In the genomic region with DNA sequence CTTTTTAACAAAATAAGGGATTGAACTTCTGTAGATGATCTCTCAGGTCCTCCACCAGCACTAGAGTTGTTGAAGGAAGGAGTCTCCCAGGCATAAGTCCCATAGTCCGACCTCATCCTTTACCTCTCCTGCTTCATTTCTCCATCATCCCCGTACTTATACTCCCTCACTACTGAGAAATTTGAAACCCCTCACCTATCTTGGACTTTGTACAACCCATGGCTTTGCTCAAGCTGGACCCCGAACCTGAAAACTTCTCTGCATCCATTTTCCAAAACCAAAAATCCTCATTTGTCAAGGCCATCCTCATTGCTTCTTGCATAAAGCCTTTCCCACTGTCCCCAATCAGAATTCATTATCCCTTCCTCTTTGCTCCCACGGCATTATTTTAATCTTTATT, we compare ENCODE assay signal across 8 cellular contexts. TPM values are rescaled to one million over a fixed set of nuclear protein-coding genes. Genes with fewer than 3 reads are reported as not detected.
DNase-seq lines count a peak whose midpoint lies in the region; ATAC-seq, FAIRE-seq and TF ChIP-seq lines count a peak whose summit lies in the region.

No MANE protein-coding gene starts in this region.

- no peaks in the 10 kb centered on the region for H3K9me3 Mint-ChIP-seq in natural killer cell treated with Interleukin-12 subunit alpha and Interleukin-12 subunit beta and Interleukin-15 and Interleukin-18, amount 100 ng/mL, for 72 hours

- peak overlapping the region; percentile 73 to 77 for H3K27ac Mint-ChIP-seq in natural killer cell treated with Interleukin-12 subunit alpha and Interleukin-12 subunit beta and Interleukin-15 and Interleukin-18, amount 100 ng/mL, for 72 hours

- H3K9me2 ChIP-seq in Karpas-422 (replicated peaks; ENCODE audit: insufficient read depth, low read length): no peaks in the 10 kb centered on the region

- no peaks in the 10 kb centered on the region; the same call in 1 of the 2 replicates for H3K79me2 ChIP-seq in Karpas-422 (ENCODE audit: low read length)

- no peaks in the 10 kb centered on the region for H3K9me3 ChIP-seq in Karpas-422 (ENCODE audit: low read length)
- H3K9me3 ChIP-seq in colonic mucosa: no peaks in the 10 kb centered on the region

- H3K4me1 ChIP-seq in Karpas-422 (ENCODE audit: low read length) (peaks cover 20% of the 10 kb centered on the region), colonic mucosa (no peaks in the 10 kb centered on the region)

- peak overlapping the region; percentile 82 for H3K9ac ChIP-seq in Karpas-422 (ENCODE audit: low read length)
- H3K9ac ChIP-seq in colonic mucosa (ENCODE audit: low read depth in 2 of 2, low read length in 2 of 2): peak overlapping the region in 1 of 2 donors; percentile 49

- H3K36me3 ChIP-seq in Karpas-422 (ENCODE audit: insufficient read depth, low read length) (no peaks in the 10 kb centered on the region), colonic mucosa (no peaks in the 10 kb centered on the region)

- H2AFZ ChIP-seq in Karpas-422 (ENCODE audit: low read length): 0 out of 2 replicates have a peak overlapping the region, but pooled peaks have one; percentile 83

- DNase-seq in AG10803 (ENCODE audit: low read depth): no peak
- DNase-seq in Karpas-422: no peak
- DNase-seq in colonic mucosa: no peak
- no peak for DNase-seq in natural killer cell treated with Interleukin-12 subunit alpha and Interleukin-12 subunit beta and Interleukin-15 and Interleukin-18, amount 100 ng/mL, for 72 hours (ENCODE audit: low spot score)
- DNase-seq in frontal cortex (ENCODE audit: low spot score in 2 of 2): no peak
- DNase-seq in amygdala (lab: John Stamatoyannopoulos, UW): no peak
- DNase-seq in 8988T: no peak

- no peak overlapping the region for H3K27ac ChIP-seq in Karpas-422 (ENCODE audit: low read length)
- peak overlapping the region; percentile 94 for H3K27ac ChIP-seq in colonic mucosa

- no peak for FAIRE-seq in frontal cortex (lab: Jason Lieb, UNC)

- H4K20me1 ChIP-seq in Karpas-422 (ENCODE audit: insufficient read depth, low read depth, low read length): no peaks in the 10 kb centered on the region

- intact Hi-C loops in colonic mucosa (cut with DNase I): loop anchor here (2.0 kb wide), 1 partner anchor 136 kb away; no protein-coding TSS in a partner anchor

- H3K4me2 ChIP-seq in Karpas-422 (ENCODE audit: low read depth, low read length, poor library complexity, severe bottlenecking): peak overlapping the region; percentile 99

- ATAC-seq in natural killer cell treated with Interleukin-12 subunit alpha and Interleukin-12 subunit beta and Interleukin-15 and Interleukin-18, amount 100 ng/mL, for 72 hours: no peak
- ATAC-seq in HG03025 (IDR thresholded peaks at IDR 0.05; ENCODE audit: low FRiP score, unreplicated experiment): no peak

- no peaks in the 10 kb centered on the region for H3K27me3 Mint-ChIP-seq in natural killer cell treated with Interleukin-12 subunit alpha and Interleukin-12 subunit beta and Interleukin-15 and Interleukin-18, amount 100 ng/mL, for 72 hours

- H3K4me3 ChIP-seq in AG10803 (ENCODE audit: low read length): peak overlapping the region; percentile 85
- peak overlapping the region; percentile 84 for H3K4me3 ChIP-seq in Karpas-422 (ENCODE audit: low read length)
- H3K4me3 ChIP-seq in colonic mucosa: peak overlapping the region; percentile 60

- no peaks in the 10 kb centered on the region for H3K27me3 ChIP-seq in Karpas-422 (ENCODE audit: low read length)
- no peaks in the 10 kb centered on the region for H3K27me3 ChIP-seq in colonic mucosa

- TF ChIP-seq CTCF in AG10803 (conservative IDR thresholded peaks at IDR 0.05; ENCODE audit: low read length) (no peak), colonic mucosa (IDR thresholded peaks at IDR 0.05) (no peak)

- peaks cover 15 to 17% of the 10 kb centered on the region in 2 donors for H3K4me1 Mint-ChIP-seq in natural killer cell treated with Interleukin-12 subunit alpha and Interleukin-12 subunit beta and Interleukin-15 and Interleukin-18, amount 100 ng/mL, for 72 hours (ENCODE audit: low read depth in 2 of 2)

- H3K36me3 Mint-ChIP-seq in natural killer cell treated with Interleukin-12 subunit alpha and Interleukin-12 subunit beta and Interleukin-15 and Interleukin-18, amount 100 ng/mL, for 72 hours: peaks cover 11% of the 10 kb centered on the region

- H3K4me3 Mint-ChIP-seq in natural killer cell treated with Interleukin-12 subunit alpha and Interleukin-12 subunit beta and Interleukin-15 and Interleukin-18, amount 100 ng/mL, for 72 hours: peak overlapping the region; percentile 82

RNA-seq across cellular contexts. Expression of gene NHEJ1, which starts 0.5 kb away (rescaled TPM):
- 10.4 and 21.5 TPM in 2 replicates for total RNA-seq in Karpas-422 (2014; rRNA removed; shearing (Covaris generic); ENCODE audit: low replicate concordance)
- total RNA-seq in colonic mucosa: 10 to 100 TPM; 30.7 to 51.1 TPM
- 10 to 100 TPM; 17.9 to 18.8 TPM for total RNA-seq in natural killer cell treated with Interleukin-12 subunit alpha and Interleukin-12 subunit beta and Interleukin-15 and Interleukin-18, amount 100 ng/mL, for 72 hours
- total RNA-seq in frontal cortex: 8.6 TPM

RNA-seq across cellular contexts. Expression of gene SLC23A3, which starts 8.7 kb away (rescaled TPM):
- total RNA-seq in Karpas-422 (2014; rRNA removed; shearing (Covaris generic); ENCODE audit: low replicate concordance): 2.7 and 3.5 TPM in 2 replicates
- 10 to 100 TPM in 1 of 2 donors, 1 to 10 TPM in 1; 4.7 to 13.8 TPM for total RNA-seq in colonic mucosa
- total RNA-seq in natural killer cell treated with Interleukin-12 subunit alpha and Interleukin-12 subunit beta and Interleukin-15 and Interleukin-18, amount 100 ng/mL, for 72 hours: 1 to 10 TPM; 2.4 to 3.3 TPM
- under 0.01 TPM for total RNA-seq in frontal cortex

RNA-seq across cellular contexts. Expression of gene CNPPD1, which starts 15.6 kb away (rescaled TPM):
- 38.7 and 64.8 TPM in 2 replicates for total RNA-seq in Karpas-422 (2014; rRNA removed; shearing (Covaris generic); ENCODE audit: low replicate concordance)
- total RNA-seq in colonic mucosa (10 to 100 TPM; 80.7 to 98.2 TPM), frontal cortex (32.2 TPM)
- 10 to 100 TPM; 60.8 to 68.5 TPM for total RNA-seq in natural killer cell treated with Interleukin-12 subunit alpha and Interleukin-12 subunit beta and Interleukin-15 and Interleukin-18, amount 100 ng/mL, for 72 hours

RNA-seq across cellular contexts. Expression of gene RETREG2, which starts 17.0 kb away (rescaled TPM):
- total RNA-seq in Karpas-422 (2014; rRNA removed; shearing (Covaris generic); ENCODE audit: low replicate concordance): 61.1 and 93.8 TPM in 2 replicates
- total RNA-seq in colonic mucosa (100 to 1,000 TPM in 1 of 2 donors, 10 to 100 TPM in 1; 94.4 to 116 TPM), frontal cortex (73.4 TPM)
- 10 to 100 TPM; 69.3 to 79.8 TPM for total RNA-seq in natural killer cell treated with Interleukin-12 subunit alpha and Interleukin-12 subunit beta and Interleukin-15 and Interleukin-18, amount 100 ng/mL, for 72 hours

RNA-seq across cellular contexts. Expression of gene ZFAND2B, which starts 45.5 kb away (rescaled TPM):
- 28.0 and 37.6 TPM in 2 replicates for total RNA-seq in Karpas-422 (2014; rRNA removed; shearing (Covaris generic); ENCODE audit: low replicate concordance)
- total RNA-seq in colonic mucosa (10 to 100 TPM; 65.5 to 74.6 TPM), frontal cortex (10.2 TPM)
- total RNA-seq in natural killer cell treated with Interleukin-12 subunit alpha and Interleukin-12 subunit beta and Interleukin-15 and Interleukin-18, amount 100 ng/mL, for 72 hours: 10 to 100 TPM; 40.4 to 51.8 TPM
